ENCODE assay signal across 8 cellular contexts in genomic region chr4:39046243-39046642, GRCh38. TPM values are rescaled to one million over a fixed set of nuclear protein-coding genes. Genes with fewer than 3 reads are reported as not detected.
DNase-seq lines count a peak whose midpoint lies in the region; ATAC-seq, FAIRE-seq and TF ChIP-seq lines count a peak whose summit lies in the region.

No MANE protein-coding gene starts in this region.

- H3K9me3 Mint-ChIP-seq in activated naive CD8-positive, alpha-beta T cell treated with anti-CD3 and anti-CD28 coated beads for 36 hours, result no peaks in the 10 kb centered on the region
- no peaks in the 10 kb centered on the region for H3K9me3 Mint-ChIP-seq in memory B cell

- peaks cover 0 to 2% of the 10 kb centered on the region in 2 donors for H3K4me1 ChIP-seq in small intestine (ENCODE audit: control insufficient read depth in 2 of 2, insufficient read depth in 1 of 2, low read depth in 1 of 2, low read length in 1 of 2)

- ATAC-seq in memory B cell (ENCODE audit: low read depth) (no peak), left colon (no peak)

- peaks cover 43% of the 10 kb centered on the region for H3K4me1 Mint-ChIP-seq in activated naive CD8-positive, alpha-beta T cell treated with anti-CD3 and anti-CD28 coated beads for 36 hours
- peaks cover 46% of the 10 kb centered on the region for H3K4me1 Mint-ChIP-seq in memory B cell

- H3K27ac Mint-ChIP-seq in activated naive CD8-positive, alpha-beta T cell treated with anti-CD3 and anti-CD28 coated beads for 36 hours, result peak overlapping the region; percentile 84
- peak overlapping the region; percentile 97 for H3K27ac Mint-ChIP-seq in memory B cell

- DNase-seq in AG09309 (ENCODE audit: low read depth) (no peak), HT1080 (ENCODE audit: low read depth) (peak; percentile 84), memory B cell (ENCODE audit: low spot score in 2 of 2) (no peak), SW480 (ENCODE audit: low spot score) (no peak), left colon (no peak), amygdala (lab: John Stamatoyannopoulos, UW) (no peak), small intestine (no peak)
- DNase-seq in activated naive CD8-positive, alpha-beta T cell treated with anti-CD3 and anti-CD28 coated beads for 36 hours, result no peak

- FAIRE-seq in small intestine (lab: Jason Lieb, UNC), result no peak

- 78 to 88% (median 82%) methylated on average over 8 of the region's 8 CpGs for WGBS in small intestine, 3 donors

- no peaks in the 10 kb centered on the region for H3K27me3 Mint-ChIP-seq in activated naive CD8-positive, alpha-beta T cell treated with anti-CD3 and anti-CD28 coated beads for 36 hours
- no peaks in the 10 kb centered on the region for H3K27me3 Mint-ChIP-seq in memory B cell

- H3K36me3 ChIP-seq in small intestine (ENCODE audit: control insufficient read depth in 2 of 2, insufficient read depth in 2 of 2, low read length in 2 of 2), result no peaks in the 10 kb centered on the region

- H3K4me3 Mint-ChIP-seq in activated naive CD8-positive, alpha-beta T cell treated with anti-CD3 and anti-CD28 coated beads for 36 hours, result peak overlapping the region; percentile 84
- H3K4me3 Mint-ChIP-seq in memory B cell, result peak overlapping the region; percentile 81

- no peaks in the 10 kb centered on the region for H3K9me3 ChIP-seq in small intestine (ENCODE audit: control insufficient read depth, low read depth)

- H3K27me3 ChIP-seq in small intestine (ENCODE audit: control insufficient read depth in 2 of 2, insufficient read depth in 2 of 2, low read length in 2 of 2), result no peaks in the 10 kb centered on the region

- H3K27ac ChIP-seq in small intestine (ENCODE audit: low read depth in 1 of 2, low read length in 1 of 2), result no peak overlapping the region

- intact Hi-C loops in left colon (cut with DNase I, micrococcal nuclease), result no loop called here

- peaks cover 6% of the 10 kb centered on the region for H3K36me3 Mint-ChIP-seq in activated naive CD8-positive, alpha-beta T cell treated with anti-CD3 and anti-CD28 coated beads for 36 hours
- H3K36me3 Mint-ChIP-seq in memory B cell, result peaks cover 3% of the 10 kb centered on the region

- TF ChIP-seq CTCF in AG09309 (IDR thresholded peaks at IDR 0.05; ENCODE audit: control insufficient read depth, insufficient read depth, low read depth, low read length, missing control alignments), result no peak

- H3K4me3 ChIP-seq in AG09309 (ENCODE audit: control insufficient read depth, low read depth, low read length), result peak overlapping the region; percentile 60
- no peak overlapping the region for H3K4me3 ChIP-seq in small intestine (ENCODE audit: low read depth in 1 of 2, low read length in 2 of 2)

RNA-seq across cellular contexts. Expression of gene TMEM156, which starts 14.0 kb away (rescaled TPM):
- 5.4 and 8.4 TPM in 2 replicates for total RNA-seq in HT1080 (2014; rRNA removed; shearing (Covaris generic))
- polyA plus RNA-seq in HT1080 (2015; cell fraction: cytosol; rRNA removed), result 27.0 and 27.9 TPM in 2 replicates
- 14.9 and 19.1 TPM in 2 replicates for polyA plus RNA-seq in HT1080 (2015; cell fraction: nucleus; rRNA removed)
- total RNA-seq in activated naive CD8-positive, alpha-beta T cell treated with anti-CD3 and anti-CD28 coated beads for 36 hours, result 10 to 100 TPM; 11.3 to 11.7 TPM
- total RNA-seq in left colon, result under 1 TPM in 1 of 2 donors, not detected in 1; 0.70 TPM
- polyA plus RNA-seq in small intestine, result 1 to 10 TPM in 2 of 3 donors, not detected in 1; 1.4 to 2.2 TPM

RNA-seq across cellular contexts. Expression of gene KLHL5, which starts 15.8 kb away (rescaled TPM):
- 33.0 and 37.1 TPM in 2 replicates for total RNA-seq in HT1080 (2014; rRNA removed; shearing (Covaris generic))
- polyA plus RNA-seq in HT1080 (2015; cell fraction: cytosol; rRNA removed), result 72.6 and 86.3 TPM in 2 replicates
- polyA plus RNA-seq in HT1080 (2015; cell fraction: nucleus; rRNA removed), result 35.5 and 36.3 TPM in 2 replicates
- total RNA-seq in activated naive CD8-positive, alpha-beta T cell treated with anti-CD3 and anti-CD28 coated beads for 36 hours, result 1 to 10 TPM; 8.3 to 9.3 TPM
- total RNA-seq in left colon, result 10 to 100 TPM in 1 of 2 donors, 1 to 10 TPM in 1; 2.7 to 13.1 TPM
- 10 to 100 TPM in 1 of 3 donors, 1 to 10 TPM in 2; 4.5 to 10.8 (median 7.8) TPM for polyA plus RNA-seq in small intestine
